Comparison of ENCODE assay signal across 16 cellular contexts in the genomic region with DNA sequence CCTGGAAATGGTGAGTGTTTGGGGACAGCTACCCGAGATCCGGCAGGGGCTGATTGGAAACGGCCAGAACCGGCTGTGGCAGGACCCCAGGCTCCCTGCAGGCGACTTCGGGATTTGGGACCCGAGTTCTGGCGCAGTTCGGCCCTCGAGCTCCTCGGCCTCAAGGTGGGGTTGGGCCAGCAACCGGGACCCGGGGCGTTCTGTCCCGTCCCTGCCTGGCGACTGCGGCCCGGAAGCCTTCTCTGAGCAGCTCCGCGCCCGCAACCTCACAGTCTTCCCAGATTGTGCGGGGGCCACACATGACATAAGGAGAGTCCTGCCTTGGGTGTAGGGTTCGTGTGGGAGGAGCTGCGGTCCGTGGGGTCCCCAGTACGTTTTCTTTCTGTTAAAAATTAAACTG. TPM values are rescaled to one million over a fixed set of nuclear protein-coding genes. Genes with fewer than 3 reads are reported as not detected.
DNase-seq lines count a peak whose midpoint lies in the region; ATAC-seq and TF ChIP-seq lines count a peak whose summit lies in the region.
"Had no signal": no experiment of that assay in that cellular context is flagged by ENCODE, and none has a peak within 500 bp of the region (broad histone marks: within the 10 kb centered on the region; RNA-seq: fewer than 3 reads in every experiment).

No MANE protein-coding gene starts in this region.

- peak overlapping the region; percentile 69 to 82 for H3K27ac ChIP-seq in right atrium auricular region
- peak overlapping the region; percentile 3 for H3K27ac ChIP-seq in psoas muscle
- peak overlapping the region; percentile 59 for H3K27ac ChIP-seq in vagina
- H3K27ac ChIP-seq: 22Rv1 had no signal

- DNase-seq in Right ventricle myocardium superior (peak; percentile 37), left ventricle myocardium superior (no peak), right atrium auricular region (ENCODE audit: low spot score) (no peak), psoas muscle (no peak), vagina (ENCODE audit: extremely low spot score in 2 of 2) (no peak), CD14-positive monocyte (ENCODE audit: low spot score) (no peak), GM13977 (ENCODE audit: low spot score) (no peak)
- DNase-seq: NCI-H1105 treated with DMSO at 0.1 percent for 48 hours, NCI-H187 treated with DMSO at 0.1 percent for 48 hours, NCI-H446, NCI-H69, SIG-M5 had no signal

- in situ Hi-C loops in GM13977 (cut with MboI; ENCODE audit: low pct_unique_long_range_greater_than_20kb, low sequenced_read_pairs, unreplicated experiment) = no loop called here

- no peak for TF ChIP-seq POLR2A in vagina (IDR thresholded peaks at IDR 0.05)

- peaks cover 0 to 10% of the 10 kb centered on the region in 2 donors for H3K9me3 ChIP-seq in right atrium auricular region
- peaks cover 11% of the 10 kb centered on the region for H3K9me3 ChIP-seq in psoas muscle
- no peaks in the 10 kb centered on the region for H3K9me3 ChIP-seq in vagina

- TF ChIP-seq CTCF in right atrium auricular region (IDR thresholded peaks at IDR 0.05) (no peak), psoas muscle (IDR thresholded peaks at IDR 0.05) (no peak), vagina (IDR thresholded peaks at IDR 0.05) (no peak), CD14-positive monocyte (IDR thresholded peaks at IDR 0.05) (no peak), GM13977 (IDR thresholded peaks at IDR 0.05; ENCODE audit: extremely low read depth, insufficient read depth, missing control alignments) (no peak)

- no peaks in the 10 kb centered on the region for H3K27me3 ChIP-seq in right atrium auricular region
- no peaks in the 10 kb centered on the region for H3K27me3 ChIP-seq in psoas muscle (ENCODE audit: insufficient read depth in 3 of 3, low read length in 2 of 3)
- no peaks in the 10 kb centered on the region for H3K27me3 ChIP-seq in vagina

- ATAC-seq in Right ventricle myocardium superior (ENCODE audit: poor library complexity) (no peak), left ventricle myocardium superior (no peak), psoas muscle (no peak), HG02610 (IDR thresholded peaks at IDR 0.05; ENCODE audit: unreplicated experiment) (no peak)

- H3K36me3 Mint-ChIP-seq in CD14-positive monocyte = no peaks in the 10 kb centered on the region

- peaks cover 0 to 8% (median 2%) of the 10 kb centered on the region in 7 donors for H3K9me3 Mint-ChIP-seq in CD14-positive monocyte

- H3K4me3 ChIP-seq in right atrium auricular region = no peak overlapping the region
- H3K4me3 ChIP-seq in psoas muscle = no peak overlapping the region
- no peak overlapping the region for H3K4me3 ChIP-seq in vagina

- no peak overlapping the region for H3K27ac Mint-ChIP-seq in CD14-positive monocyte
- H3K27ac Mint-ChIP-seq: B cell; CD4-positive, alpha-beta T cell had no signal

- no peaks in the 10 kb centered on the region for H3K4me1 Mint-ChIP-seq in CD14-positive monocyte

- intact Hi-C loops in Right ventricle myocardium superior (cut with DNase I) (no loop called here), left ventricle myocardium superior (cut with micrococcal nuclease) (no loop called here), psoas muscle (cut with DNase I) (no loop called here), vagina (cut with DNase I) (no loop called here), CD14-positive monocyte (cut with micrococcal nuclease) (no loop called here)

- WGBS in psoas muscle, 3 donors = 90 to 92% (median 91%) methylated on average over 26 of the region's 26 CpGs

- H3K4me3 Mint-ChIP-seq in CD14-positive monocyte = no peak overlapping the region
- H3K4me3 Mint-ChIP-seq: B cell; CD4-positive, alpha-beta T cell had no signal

- peaks cover 0 to 6% (median 1%) of the 10 kb centered on the region in 3 donors for H3K27me3 Mint-ChIP-seq in CD14-positive monocyte (ENCODE audit: low read depth in 3 of 3)
- H3K27me3 Mint-ChIP-seq: B cell; CD4-positive, alpha-beta T cell had no signal

- H3K4me1 ChIP-seq in right atrium auricular region = no peaks in the 10 kb centered on the region
- H3K4me1 ChIP-seq in psoas muscle = no peaks in the 10 kb centered on the region
- H3K4me1 ChIP-seq in vagina = no peaks in the 10 kb centered on the region

- H3K36me3 ChIP-seq in right atrium auricular region = no peaks in the 10 kb centered on the region
- no peaks in the 10 kb centered on the region for H3K36me3 ChIP-seq in psoas muscle (ENCODE audit: insufficient read depth in 1 of 2, low read depth in 1 of 2)
- no peaks in the 10 kb centered on the region for H3K36me3 ChIP-seq in vagina

RNA-seq across cellular contexts. Expression of a gene that starts 23.2 kb away (rescaled TPM):
- 28.8 TPM for total RNA-seq in Right ventricle myocardium superior
- 32.0 TPM for total RNA-seq in left ventricle myocardium superior
- total RNA-seq in right atrium auricular region = 10 to 100 TPM; 17.9 to 22.4 TPM
- total RNA-seq in psoas muscle = 10 to 100 TPM; 13.7 to 20.4 (median 16.4) TPM
- 1 to 10 TPM; 8.0 to 9.7 (median 8.2) TPM for polyA plus RNA-seq in psoas muscle
- 30.9 TPM for total RNA-seq in vagina
- not detected for polyA plus RNA-seq in CD14-positive monocyte

Comparison
In these comparisons a context has a peak if more than half of its experiments do, and no peak if none do; other contexts are left out.
1. H3K27ac ChIP-seq: peak in every context shown above with its lines; median percentile 76 in right atrium auricular region; 59 in vagina; 3 in psoas muscle.